Comparison of ENCODE assay signal across 11 cellular contexts in the genomic region with DNA sequence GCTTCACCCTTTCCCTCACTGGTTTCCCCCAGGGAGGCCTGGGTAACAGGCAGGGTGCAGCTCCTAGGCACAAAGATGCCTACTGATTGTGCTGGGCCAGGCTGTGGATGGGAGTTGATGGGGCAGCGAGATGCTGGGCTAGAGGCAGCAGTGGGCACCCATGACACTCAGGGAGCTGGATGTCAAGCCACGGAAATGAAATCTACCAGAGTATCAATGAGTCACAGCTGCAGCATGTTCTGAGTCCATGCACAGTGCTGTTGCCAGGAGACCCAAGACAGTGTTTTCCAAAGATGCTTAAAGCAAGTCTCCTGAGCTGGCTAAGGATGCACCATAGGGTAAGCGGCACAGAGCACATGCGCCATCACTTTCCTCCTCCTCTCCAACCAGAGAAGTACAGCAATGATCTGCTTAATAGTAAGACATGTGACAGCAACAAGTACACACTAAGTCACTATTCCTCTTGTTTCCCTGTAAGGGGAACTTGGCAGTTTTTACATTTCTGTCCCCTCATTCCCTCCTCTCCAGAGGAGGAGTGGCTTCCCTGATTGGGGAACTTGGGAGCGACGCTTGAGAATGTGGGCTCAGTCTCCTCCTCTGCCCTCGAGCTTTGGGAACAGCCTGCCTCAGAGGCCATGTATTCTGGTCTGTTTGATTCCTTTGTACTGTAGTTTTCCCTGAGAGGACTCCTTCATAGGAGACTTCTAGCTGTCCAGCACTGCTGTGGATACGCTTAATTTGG. TPM values are rescaled to one million over a fixed set of nuclear protein-coding genes. Genes with fewer than 3 reads are reported as not detected.
DNase-seq lines count a peak whose midpoint lies in the region; ATAC-seq and TF ChIP-seq lines count a peak whose summit lies in the region.
"Had no signal": no experiment of that assay in that cellular context is flagged by ENCODE, and none has a peak within 500 bp of the region (broad histone marks: within the 10 kb centered on the region; RNA-seq: fewer than 3 reads in every experiment).

No MANE protein-coding gene starts in this region.

- CTCF ChIA-PET in activated B cell treated with CpG ODN at 0.5 μM for 24 hours (lab: Charles Lee), result no interaction called here
- CTCF ChIA-PET in naive thymus-derived CD4-positive, alpha-beta T cell (lab: Charles Lee), result interaction anchor here (0.6 kb wide), 1 partner anchor 280 kb away, joined by 3 read pairs; no protein-coding TSS in a partner anchor

- peak overlapping the region; percentile 94 for H3K27ac Mint-ChIP-seq in activated B cell treated with CpG ODN at 0.5 μM for 24 hours
- peak overlapping the region in 3 of 9 donors; percentile 53 to 93 (median 90) for H3K27ac Mint-ChIP-seq in naive thymus-derived CD4-positive, alpha-beta T cell

- H3K4me1 ChIP-seq in stomach smooth muscle (ENCODE audit: control insufficient read depth, insufficient read depth, low read length), result peaks cover 21% of the 10 kb centered on the region
- peaks cover 22 to 41% of the 10 kb centered on the region in 2 donors for H3K4me1 ChIP-seq in naive thymus-derived CD4-positive, alpha-beta T cell (ENCODE audit: control insufficient read depth in 2 of 2, insufficient read depth in 2 of 2, low read length in 2 of 2)

- H3K4me1 Mint-ChIP-seq in activated B cell treated with CpG ODN at 0.5 μM for 24 hours, result peaks cover 41% of the 10 kb centered on the region
- peaks cover 28 to 36% (median 30%) of the 10 kb centered on the region in 7 donors for H3K4me1 Mint-ChIP-seq in naive thymus-derived CD4-positive, alpha-beta T cell

- ATAC-seq in activated B cell treated with CpG ODN at 0.5 μM for 24 hours (ENCODE audit: low read depth), result no peak
- ATAC-seq in naive thymus-derived CD4-positive, alpha-beta T cell, result no peak

- H3K9me3 Mint-ChIP-seq in activated B cell treated with CpG ODN at 0.5 μM for 24 hours, result peaks cover 8% of the 10 kb centered on the region
- peaks cover 0 to 4% (median 0%) of the 10 kb centered on the region in 11 donors for H3K9me3 Mint-ChIP-seq in naive thymus-derived CD4-positive, alpha-beta T cell

- H3K27ac ChIP-seq in stomach smooth muscle (ENCODE audit: low read length), result peak overlapping the region; percentile 69
- H3K27ac ChIP-seq in naive thymus-derived CD4-positive, alpha-beta T cell (ENCODE audit: low read depth, low read length), result no peak overlapping the region
- H3K27ac ChIP-seq: 22Rv1 had no signal

- intact Hi-C loops in activated B cell treated with CpG ODN at 0.5 μM for 24 hours (cut with micrococcal nuclease), result no loop called here
- intact Hi-C loops in naive thymus-derived CD4-positive, alpha-beta T cell (cut with micrococcal nuclease), result no loop called here

- H3K27me3 ChIP-seq in stomach smooth muscle (ENCODE audit: control insufficient read depth in 1 of 2, insufficient read depth in 2 of 2, low read length in 2 of 2), result no peaks in the 10 kb centered on the region
- H3K27me3 ChIP-seq in naive thymus-derived CD4-positive, alpha-beta T cell (ENCODE audit: control insufficient read depth in 2 of 2, insufficient read depth in 2 of 2, low read length in 2 of 2), result no peaks in the 10 kb centered on the region

- peak overlapping the region; percentile 5 to 8 for H3K9ac ChIP-seq in stomach smooth muscle (ENCODE audit: low read length in 2 of 2)

- POLR2A ChIA-PET in activated B cell treated with CpG ODN at 0.5 μM for 24 hours (lab: Charles Lee), result no interaction called here
- POLR2A ChIA-PET in naive thymus-derived CD4-positive, alpha-beta T cell (lab: Charles Lee), result interaction anchor here (0.8 to 2.8 kb wide), 3 partner anchors 14 to 158 kb away, joined by 3 to 12 read pairs (median 3); no protein-coding TSS in a partner anchor

- H3K27me3 Mint-ChIP-seq in activated B cell treated with CpG ODN at 0.5 μM for 24 hours, result no peaks in the 10 kb centered on the region
- no peaks in the 10 kb centered on the region for H3K27me3 Mint-ChIP-seq in naive thymus-derived CD4-positive, alpha-beta T cell

- DNase-seq in DMS53 (lab: John Stamatoyannopoulos, UW) (peak; percentile 19), DMS53 treated with DMSO at 0.1 percent for 48 hours (lab: John Stamatoyannopoulos, UW; ENCODE audit: unreplicated experiment) (no peak), activated B cell treated with CpG ODN at 0.5 μM for 24 hours (no peak), hepatic stellate cell (ENCODE audit: low spot score) (peak; percentile 73), NCI-H2196 treated with DMSO at 0.1 percent for 48 hours (lab: John Stamatoyannopoulos, UW; ENCODE audit: unreplicated experiment) (no peak)
- no peak for DNase-seq in naive thymus-derived CD4-positive, alpha-beta T cell
- DNase-seq in effector CD8-positive, alpha-beta T cell (lab: John Stamatoyannopoulos, UW), result no peak
- DNase-seq: activated CD8-positive, alpha-beta memory T cell treated with anti-CD3 and anti-CD28 coated beads, Interleukin-2, amount 50 U/mL, for 48 hours; SIG-M5 had no signal

- H3K9me3 ChIP-seq in stomach smooth muscle (ENCODE audit: control insufficient read depth in 2 of 2, low read length in 2 of 2), result no peaks in the 10 kb centered on the region
- no peaks in the 10 kb centered on the region for H3K9me3 ChIP-seq in naive thymus-derived CD4-positive, alpha-beta T cell (ENCODE audit: control insufficient read depth in 2 of 3, low read length in 3 of 3)

- no peak overlapping the region for H3K4me3 Mint-ChIP-seq in activated B cell treated with CpG ODN at 0.5 μM for 24 hours
- H3K4me3 Mint-ChIP-seq in naive thymus-derived CD4-positive, alpha-beta T cell, result no peak overlapping the region

- no peaks in the 10 kb centered on the region for H3K36me3 Mint-ChIP-seq in activated B cell treated with CpG ODN at 0.5 μM for 24 hours (ENCODE audit: low read depth)
- peaks cover 0 to 5% (median 0%) of the 10 kb centered on the region in 5 donors for H3K36me3 Mint-ChIP-seq in naive thymus-derived CD4-positive, alpha-beta T cell

- peak overlapping the region in 1 of 2 donors; percentile 4 for H3K4me3 ChIP-seq in stomach smooth muscle (ENCODE audit: low read length in 2 of 2)
- no peak overlapping the region for H3K4me3 ChIP-seq in naive thymus-derived CD4-positive, alpha-beta T cell (ENCODE audit: low read length)

- H3K36me3 ChIP-seq in stomach smooth muscle (ENCODE audit: control insufficient read depth in 2 of 2, insufficient read depth in 2 of 2, low read length in 2 of 2), result no peaks in the 10 kb centered on the region
- no peaks in the 10 kb centered on the region for H3K36me3 ChIP-seq in naive thymus-derived CD4-positive, alpha-beta T cell (ENCODE audit: control insufficient read depth in 2 of 3, insufficient read depth in 3 of 3, low read length in 3 of 3)

- TF ChIP-seq CTCF in activated B cell treated with CpG ODN at 0.5 μM for 24 hours (IDR thresholded peaks at IDR 0.05), result no peak

RNA-seq across cellular contexts. Expression of a gene that starts 57.2 kb away (rescaled TPM):
- total RNA-seq in activated B cell treated with CpG ODN at 0.5 μM for 24 hours, result 33.2 and 33.3 TPM in 2 replicates
- total RNA-seq in naive thymus-derived CD4-positive, alpha-beta T cell, result 10 to 100 TPM; 15.9 to 96.3 (median 17.7) TPM
- 10 to 100 TPM; 26.7 to 29.2 TPM for polyA plus RNA-seq in naive thymus-derived CD4-positive, alpha-beta T cell

Comparison
In these comparisons a context has a peak if more than half of its experiments do, and no peak if none do; other contexts are left out.
1. DNase-seq: peak in DMS53 (single experiment) and hepatic stellate cell (single experiment); none in DMS53 treated with DMSO at 0.1 percent for 48 hours (single experiment), activated B cell treated with CpG ODN at 0.5 μM for 24 hours (single experiment), naive thymus-derived CD4-positive, alpha-beta T cell (0 of 9), NCI-H2196 treated with DMSO at 0.1 percent for 48 hours (single experiment) and effector CD8-positive, alpha-beta T cell (single experiment).